9 cellular contexts compared by ENCODE assay signal in the genomic region with DNA sequence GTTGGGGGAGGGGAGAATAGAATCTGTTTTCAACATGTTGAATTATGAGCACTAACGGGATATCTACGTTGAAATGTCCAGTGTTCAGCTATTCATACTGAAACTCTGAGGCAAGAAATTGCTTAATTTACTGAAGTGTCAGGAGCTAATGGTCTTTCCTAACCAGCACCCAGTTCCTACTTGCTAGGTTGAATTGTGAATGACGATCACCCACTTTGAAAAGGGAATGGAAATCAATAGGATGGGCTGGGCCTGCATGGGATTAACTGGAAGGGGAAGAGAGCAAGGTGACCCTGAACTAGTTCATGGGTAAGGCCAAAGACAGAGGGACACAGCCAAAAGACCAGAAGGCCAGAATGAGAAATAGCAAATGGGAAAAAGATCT. TPM values are rescaled to one million over a fixed set of nuclear protein-coding genes. Genes with fewer than 3 reads are reported as not detected.
DNase-seq lines count a peak whose midpoint lies in the region; ATAC-seq, FAIRE-seq and TF ChIP-seq lines count a peak whose summit lies in the region.
"Had no signal": no experiment of that assay in that cellular context is flagged by ENCODE, and none has a peak within 500 bp of the region (broad histone marks: within the 10 kb centered on the region; RNA-seq: fewer than 3 reads in every experiment).

No MANE protein-coding gene starts in this region.

- H3K27me3 ChIP-seq in IMR-90 (ENCODE audit: control insufficient read depth, insufficient read depth, low read length) (no peaks in the 10 kb centered on the region), breast epithelium (no peaks in the 10 kb centered on the region), muscle layer of duodenum (ENCODE audit: low read depth, low read length) (no peaks in the 10 kb centered on the region)
- no peaks in the 10 kb centered on the region for H3K27me3 ChIP-seq in CD4-positive, alpha-beta memory T cell (ENCODE audit: insufficient read depth, low read length)

- H3K4me1 ChIP-seq in A549 (peaks cover 76% of the 10 kb centered on the region), IMR-90 (ENCODE audit: control insufficient read depth, insufficient read depth, low read length) (peaks cover 41% of the 10 kb centered on the region), breast epithelium (peaks cover 0 to 9% of the 10 kb centered on the region in 2 donors), muscle layer of duodenum (ENCODE audit: control insufficient read depth in 1 of 2, insufficient read depth in 2 of 2, low read length in 2 of 2) (peaks cover 13 to 19% of the 10 kb centered on the region in 2 donors)
- peaks cover 17% of the 10 kb centered on the region for H3K4me1 ChIP-seq in CD4-positive, alpha-beta memory T cell (ENCODE audit: insufficient read depth, low read length)

- ATAC-seq in A549 (no peak), IMR-90 (ENCODE audit: low read depth) (no peak)

- WGBS in A549 (ENCODE audit: missing lambda C conversion rate), result 93% methylated on average over 3 of the region's 3 CpGs
- 92% methylated on average over 2 of the region's 3 CpGs; no CpG with 5 or more reads in 1 of the 2 experiments for WGBS in IMR-90 (ENCODE audit: extremely low coverage in 2 of 2, insufficient read length in 1 of 2), 2 experiments

- H3K4me3 ChIP-seq in A549 (no peak overlapping the region), IMR-90 (ENCODE audit: insufficient read depth, low read depth, low read length) (no peak overlapping the region), breast epithelium (no peak overlapping the region), muscle layer of duodenum (ENCODE audit: low read depth in 1 of 2, low read length in 2 of 2) (no peak overlapping the region)
- H3K4me3 ChIP-seq in CD4-positive, alpha-beta memory T cell (ENCODE audit: low read length in 2 of 2), result no peak overlapping the region

- no peak for TF ChIP-seq CTCF in A549 (IDR thresholded peaks at IDR 0.05)
- TF ChIP-seq CTCF in IMR-90 (conservative IDR thresholded peaks at IDR 0.05; ENCODE audit: low read depth, low read length), result no peak
- no peak for TF ChIP-seq CTCF in breast epithelium (IDR thresholded peaks at IDR 0.05)

- dilution Hi-C loops in IMR-90 (cut with HindIII; ENCODE audit: low sequenced_read_pairs, unreplicated experiment), result no loop called here

- H3K56ac ChIP-seq in IMR-90 (ENCODE audit: extremely low read depth, insufficient read depth, low read length), result no peak overlapping the region

- peaks cover 32% of the 10 kb centered on the region for H3K9me1 ChIP-seq in IMR-90 (ENCODE audit: insufficient read depth, low read length)

- no peaks in the 10 kb centered on the region for H3K9me3 Mint-ChIP-seq in CD4-positive, alpha-beta memory T cell
- H3K9me3 Mint-ChIP-seq: T-helper 1 cell treated with Interleukin-12 subunit alpha and Interleukin-12 subunit beta and Interleukin-4 antibody, amounts not matched to agents 30 μg/mL and 1 μg/mL, for 36 hours had no signal

- no peak for TF ChIP-seq POLR2A in A549 (IDR thresholded peaks at IDR 0.05; ENCODE audit: low read length)
- TF ChIP-seq POLR2A in IMR-90 (IDR thresholded peaks at IDR 0.05; ENCODE audit: low read depth, low read length), result no peak
- TF ChIP-seq POLR2A in breast epithelium (IDR thresholded peaks at IDR 0.05), result no peak

- no peak overlapping the region; the same call in 1 of the 2 replicates for H3K18ac ChIP-seq in IMR-90 (ENCODE audit: low read depth, low read length)

- CTCF ChIA-PET in A549 (lab: Yijun Ruan, JAX) (interaction anchor here (0.9 to 1.4 kb wide), 2 partner anchors 80 to 276 kb away, joined by 3 to 4 read pairs; no protein-coding TSS in a partner anchor), IMR-90 (lab: Yijun Ruan, JAX) (no interaction called here)
- CTCF ChIA-PET in CD4-positive, alpha-beta memory T cell (lab: Charles Lee; ENCODE audit: partially characterized antibody), result no interaction called here

- no peak overlapping the region; the same call in 1 of the 2 replicates for H2AK5ac ChIP-seq in IMR-90 (ENCODE audit: low read depth, low read length)

- BruUV-seq in IMR-90 (replicated peaks; lab: Mats Ljungman, UMichigan), result no TSS peak

- H2BK120ac ChIP-seq in IMR-90 (ENCODE audit: low read depth, low read length), result no peak overlapping the region

- H3K4me3 Mint-ChIP-seq in CD4-positive, alpha-beta memory T cell, result no peak overlapping the region
- H3K4me3 Mint-ChIP-seq: T-helper 1 cell treated with Interleukin-12 subunit alpha and Interleukin-12 subunit beta and Interleukin-4 antibody, amounts not matched to agents 30 μg/mL and 1 μg/mL, for 36 hours had no signal

- no peak overlapping the region for H4K91ac ChIP-seq in IMR-90 (ENCODE audit: insufficient read depth, low read depth, low read length)

- no peaks in the 10 kb centered on the region for H3K27me3 Mint-ChIP-seq in CD4-positive, alpha-beta memory T cell

- H3K23ac ChIP-seq in IMR-90 (ENCODE audit: low read depth, low read length), result peak overlapping the region; percentile 31

- no peak overlapping the region for H4K5ac ChIP-seq in IMR-90 (ENCODE audit: low read depth, low read length)

- TF ChIP-seq RAD21 in A549 (conservative IDR thresholded peaks at IDR 0.05 in 1 of 2, IDR thresholded peaks at IDR 0.05 in 1 of 2) (no peak), IMR-90 (IDR thresholded peaks at IDR 0.05; ENCODE audit: low read length) (no peak)

- peaks cover 22% of the 10 kb centered on the region for H3K36me3 ChIP-seq in IMR-90 (ENCODE audit: control insufficient read depth, insufficient read depth, low read length)
- H3K36me3 ChIP-seq in breast epithelium, result no peaks in the 10 kb centered on the region
- H3K36me3 ChIP-seq in muscle layer of duodenum (ENCODE audit: control insufficient read depth in 1 of 2, insufficient read depth in 2 of 2, low read length in 2 of 2), result peaks cover 0 to under 1% of the 10 kb centered on the region in 2 donors
- H3K36me3 ChIP-seq in CD4-positive, alpha-beta memory T cell (ENCODE audit: insufficient read depth, low read length), result no peaks in the 10 kb centered on the region

- H2AK9ac ChIP-seq in IMR-90 (replicated peaks; ENCODE audit: low read depth, low read length, poor library complexity), result no peak overlapping the region

- H2BK15ac ChIP-seq in IMR-90 (ENCODE audit: low read depth, low read length), result no peak overlapping the region; the same call in 2 of the 3 replicates

- H3K4me2 ChIP-seq in A549, result peak overlapping the region; percentile 40; the same call in 2 of the 3 replicates
- no peak overlapping the region for H3K4me2 ChIP-seq in IMR-90 (ENCODE audit: low read depth, low read length)

- peaks cover 6 to 30% of the 10 kb centered on the region in 2 donors for H3K36me3 Mint-ChIP-seq in CD4-positive, alpha-beta memory T cell

- no peak overlapping the region for H2AFZ ChIP-seq in IMR-90 (replicated peaks; ENCODE audit: low read length, poor library complexity)

- H4K20me1 ChIP-seq in IMR-90 (ENCODE audit: insufficient read depth, low read length), result peaks cover 83% of the 10 kb centered on the region

- no peak for FAIRE-seq in A549 (lab: Jason Lieb, UNC)

- POLR2A ChIA-PET in A549 (lab: Yijun Ruan, JAX) (no interaction called here), IMR-90 (lab: Charles Lee; ENCODE audit: unreplicated experiment) (no interaction called here)
- POLR2A ChIA-PET in CD4-positive, alpha-beta memory T cell (lab: Charles Lee; ENCODE audit: partially characterized antibody), result interaction anchor here (1.0 kb wide), 1 partner anchor 11 kb away, joined by 4 read pairs; no protein-coding TSS in a partner anchor

- peaks cover 32 to 77% of the 10 kb centered on the region in 2 experiments for H3K79me1 ChIP-seq in IMR-90 (ENCODE audit: low read depth in 1 of 2, low read length in 2 of 2)

- 0 out of 2 replicates have a peak overlapping the region, but pooled peaks have one; percentile 3 for H2BK20ac ChIP-seq in IMR-90 (ENCODE audit: low read depth, low read length)

- intact Hi-C loops in IMR-90 (cut with micrococcal nuclease) (no loop called here), breast epithelium (cut with DNase I; ENCODE audit: low total_unique reads) (no loop called here)
- intact Hi-C loops in CD4-positive, alpha-beta memory T cell (cut with micrococcal nuclease), result no loop called here

- no peak overlapping the region for H3K9ac ChIP-seq in IMR-90 (ENCODE audit: low read depth, low read length)

- in situ Hi-C loops in IMR-90 (cut with MboI; ENCODE audit: low sequenced_read_pairs), result no loop called here

- H3K14ac ChIP-seq in IMR-90 (replicated peaks; ENCODE audit: low read depth, low read length), result peak overlapping the region; percentile 49

- peak overlapping the region in 1 of 2 experiments; percentile 1; a peak in 2 of 4 replicates for H4K8ac ChIP-seq in IMR-90 (ENCODE audit: low read depth in 2 of 2, low read length in 2 of 2)

- H2BK5ac ChIP-seq in IMR-90 (ENCODE audit: low read depth, low read length, poor library complexity, severe bottlenecking), result no peak overlapping the region

- TF ChIP-seq EP300 in A549 (IDR thresholded peaks at IDR 0.05), result no peak

- peak overlapping the region; percentile 30; the same call in 1 of the 2 replicates for H3K4ac ChIP-seq in IMR-90 (ENCODE audit: low read depth, low read length)

- H3K27ac ChIP-seq in A549, result peak overlapping the region; percentile 45 to 71; a peak in 4 of 6 replicates
- no peak overlapping the region for H3K27ac ChIP-seq in IMR-90 (ENCODE audit: insufficient read depth, low read length)
- peak overlapping the region; percentile 42 to 44 for H3K27ac ChIP-seq in breast epithelium
- H3K27ac ChIP-seq in muscle layer of duodenum (ENCODE audit: low read length), result peak overlapping the region; percentile 1
- H3K27ac ChIP-seq in CD4-positive, alpha-beta memory T cell (ENCODE audit: low read depth, low read length), result no peak overlapping the region

- peak overlapping the region in 3 of 7 donors; percentile 10 to 19 (median 15) for H3K27ac Mint-ChIP-seq in CD4-positive, alpha-beta memory T cell
- H3K27ac Mint-ChIP-seq: T-helper 1 cell treated with Interleukin-12 subunit alpha and Interleukin-12 subunit beta and Interleukin-4 antibody, amounts not matched to agents 30 μg/mL and 1 μg/mL, for 36 hours had no signal

- no peak for DNase-seq in A549 (ENCODE audit: low read depth in 1 of 2, low spot score in 1 of 2)
- no peak for DNase-seq in IMR-90
- no peak for DNase-seq in breast epithelium (ENCODE audit: low spot score in 2 of 2)
- no peak for DNase-seq in DMS153 (lab: John Stamatoyannopoulos, UW)
- DNase-seq in NCI-H2107 treated with DMSO at 0.1 percent for 48 hours (lab: John Stamatoyannopoulos, UW; ENCODE audit: unreplicated experiment), result no peak
- DNase-seq in CD4-positive, alpha-beta memory T cell, result no peak
- no peak for DNase-seq in ecto neural progenitor cell (ENCODE audit: low spot score)

- H3K9me3 ChIP-seq in A549, result no peaks in the 10 kb centered on the region
- peaks cover 2% of the 10 kb centered on the region; the same call in 1 of the 2 replicates for H3K9me3 ChIP-seq in IMR-90 (ENCODE audit: control insufficient read depth, insufficient read depth, low read length)
- H3K9me3 ChIP-seq in breast epithelium, result no peaks in the 10 kb centered on the region
- no peaks in the 10 kb centered on the region for H3K9me3 ChIP-seq in muscle layer of duodenum (ENCODE audit: control insufficient read depth in 1 of 2, low read length in 2 of 2)
- H3K9me3 ChIP-seq in CD4-positive, alpha-beta memory T cell (ENCODE audit: control insufficient read depth in 1 of 2, low read length in 2 of 2), result no peaks in the 10 kb centered on the region

- peaks cover 24 to 58% (median 38%) of the 10 kb centered on the region in 4 donors for H3K4me1 Mint-ChIP-seq in CD4-positive, alpha-beta memory T cell

RNA-seq across cellular contexts. Expression of gene HIPK2, which starts 51.3 kb away (rescaled TPM):
- polyA plus RNA-seq in A549 (2011; rRNA removed) (12.1 and 16.3 TPM in 2 replicates), A549 (2017; fragmentation: RNase III; extraction: RNeasy Plus Mini Kit Qiagen cat#74134 plus additional on column Dnase treatment) (10.5 to 13.1 TPM (median 11.3 TPM) in 3 replicates), IMR-90 (2012; rRNA removed) (27.1 and 31.7 TPM in 2 replicates)
- 10.1 and 13.5 TPM in 2 replicates for polyA plus RNA-seq in A549 (2012; cell fraction: cytosol; rRNA removed)
- 9.9 and 11.2 TPM in 2 replicates for polyA plus RNA-seq in A549 (2012; cell fraction: nucleus; rRNA removed)
- 32.7 and 34.1 TPM in 2 replicates for polyA minus RNA-seq in A549 (2011; rRNA and poly(A)+ RNA removed)
- total RNA-seq in IMR-90 (2012; rRNA removed) (21.7 and 22.0 TPM in 2 replicates), breast epithelium (10 to 100 TPM; 26.4 to 31.8 (median 31.1) TPM)
- 9.3 and 22.5 TPM in 2 replicates for polyA plus RNA-seq in IMR-90 (2012; cell fraction: cytosol; rRNA removed)
- polyA plus RNA-seq in IMR-90 (2012; cell fraction: nucleus; rRNA removed; ENCODE audit: low replicate concordance), result 36.1 and 45.4 TPM in 2 replicates
- 10 to 100 TPM; 31.2 to 34.1 TPM for total RNA-seq in CD4-positive, alpha-beta memory T cell
- 1 to 10 TPM in 1 of 2 donors, under 1 TPM in 1; 0.87 to 4.4 TPM for polyA plus RNA-seq in CD4-positive, alpha-beta memory T cell

Comparison
In these comparisons a context has a peak if more than half of its experiments do, and no peak if none do; other contexts are left out.
1. H3K27ac ChIP-seq: peak in A549 (2 of 2), breast epithelium (2 of 2) and muscle layer of duodenum (single experiment); none in IMR-90 (single experiment) and CD4-positive, alpha-beta memory T cell (single experiment).